In genomic region chr7:149188637-149189259, GRCh38 we compare ENCODE assay signal across 12 cellular contexts.
"Had no signal": no experiment of that assay in that cellular context is flagged by ENCODE, and none has a peak within 500 bp of the region (broad histone marks: within the 10 kb centered on the region; RNA-seq: fewer than 3 reads in every experiment).

No MANE protein-coding gene starts in this region.

- ATAC-seq: activated CD4-positive, CD25-positive, alpha-beta regulatory T cell treated with anti-CD3 and anti-CD28 coated beads, Interleukin-2, amount 50 U/mL, for 24 hours; activated T-helper 17 cell treated with anti-CD3 and anti-CD28 coated beads, Interleukin-2, amount 50 U/mL, for 72 hours; naive thymus-derived CD8-positive, alpha-beta T cell; stimulated activated naive CD8-positive, alpha-beta T cell treated with anti-CD3 and anti-CD28 coated beads, Interleukin-15, amount 100 ng/mL, for 72 hours had no signal

- H3K36me3 ChIP-seq: cardiac muscle cell, left ventricle myocardium inferior had no signal

- H3K27me3 Mint-ChIP-seq: activated T-helper 17 cell treated with anti-CD3 and anti-CD28 coated beads, Interleukin-2, amount 50 U/mL, for 72 hours; stimulated activated naive CD8-positive, alpha-beta T cell treated with anti-CD3 and anti-CD28 coated beads, Interleukin-15, amount 100 ng/mL, for 72 hours had no signal

- H3K4me1 ChIP-seq: left ventricle myocardium inferior had no signal

- H3K4me3 Mint-ChIP-seq: activated T-helper 17 cell treated with anti-CD3 and anti-CD28 coated beads, Interleukin-2, amount 50 U/mL, for 72 hours; stimulated activated naive CD8-positive, alpha-beta T cell treated with anti-CD3 and anti-CD28 coated beads, Interleukin-15, amount 100 ng/mL, for 72 hours; T-helper 2 cell treated with Interferon-gamma antibody and Interleukin-4, amounts not matched to agents 5 μg/mL and 100 μg/mL, for 36 hours; type B pancreatic cell had no signal

- H3K27me3 ChIP-seq: cardiac muscle cell had no signal

- H3K9me3 ChIP-seq: left ventricle myocardium inferior had no signal

- H3K27ac ChIP-seq: cardiac muscle cell, left ventricle myocardium inferior had no signal

- H3K27ac Mint-ChIP-seq: activated T-helper 17 cell treated with anti-CD3 and anti-CD28 coated beads, Interleukin-2, amount 50 U/mL, for 72 hours; stimulated activated naive CD8-positive, alpha-beta T cell treated with anti-CD3 and anti-CD28 coated beads, Interleukin-15, amount 100 ng/mL, for 72 hours; T-helper 2 cell treated with Interferon-gamma antibody and Interleukin-4, amounts not matched to agents 5 μg/mL and 100 μg/mL, for 36 hours; type B pancreatic cell had no signal

- H3K4me1 Mint-ChIP-seq: activated T-helper 17 cell treated with anti-CD3 and anti-CD28 coated beads, Interleukin-2, amount 50 U/mL, for 72 hours had no signal

- DNase-seq: activated naive CD4-positive, alpha-beta T cell treated with Interleukin-2 at 50 U/mL for 16 hours; islet precursor cell; left ventricle myocardium inferior; naive thymus-derived CD8-positive, alpha-beta T cell; posterior cingulate gyrus; retina; stimulated activated naive CD8-positive, alpha-beta T cell treated with anti-CD3 and anti-CD28 coated beads, Interleukin-15, amount 100 ng/mL, for 72 hours had no signal

- H3K4me3 ChIP-seq: cardiac muscle cell, left ventricle myocardium inferior had no signal

- H3K36me3 Mint-ChIP-seq: naive thymus-derived CD8-positive, alpha-beta T cell; type B pancreatic cell had no signal

- H3K9me3 Mint-ChIP-seq: activated T-helper 17 cell treated with anti-CD3 and anti-CD28 coated beads, Interleukin-2, amount 50 U/mL, for 72 hours; naive thymus-derived CD8-positive, alpha-beta T cell; stimulated activated naive CD8-positive, alpha-beta T cell treated with anti-CD3 and anti-CD28 coated beads, Interleukin-15, amount 100 ng/mL, for 72 hours; T-helper 2 cell treated with Interferon-gamma antibody and Interleukin-4, amounts not matched to agents 5 μg/mL and 100 μg/mL, for 36 hours; type B pancreatic cell had no signal
